8 cellular contexts compared by ENCODE assay signal in genomic region chr7:8418627-8419245, GRCh38. TPM values are rescaled to one million over a fixed set of nuclear protein-coding genes. Genes with fewer than 3 reads are reported as not detected.
A peak's percentile ranks its signal among the peaks of the same experiment; 100 is the strongest.
DNase-seq lines count a peak whose midpoint lies in the region; ATAC-seq, FAIRE-seq and TF ChIP-seq lines count a peak whose summit lies in the region.

No MANE protein-coding gene starts in this region.

- DNase-seq in NCI-H524 (lab: John Stamatoyannopoulos, UW): peak; percentile 23 to 62
- no peak for DNase-seq in NCI-H524 treated with DMSO at 0.1 percent for 48 hours (lab: John Stamatoyannopoulos, UW)
- DNase-seq in HT-29 (ENCODE audit: low spot score): peak; percentile 82
- DNase-seq in K562 (ENCODE audit: extremely low read depth in 1 of 4, low spot score in 3 of 4): peak; percentile 56 to 80 (median 60)
- peak; percentile 54 for DNase-seq in kidney glomerular epithelial cell (lab: John Stamatoyannopoulos, UW)
- DNase-seq in stimulated activated naive CD8-positive, alpha-beta T cell treated with anti-CD3 and anti-CD28 coated beads, Interleukin-15, amount 100 ng/mL, for 72 hours: no peak

- TF ChIP-seq POLR2A in K562 (conservative IDR thresholded peaks at IDR 0.05): no peak

- intact Hi-C loops in K562 (cut with micrococcal nuclease): loop anchor here (1.0 to 2.0 kb wide), 2 partner anchors 673 to 1994 kb away; no protein-coding TSS in a partner anchor

- H3K4me3 ChIP-seq in OCI-LY3 (ENCODE audit: low read length) (no peak overlapping the region), K562 (no peak overlapping the region)

- H3K79me2 ChIP-seq in OCI-LY3 (ENCODE audit: low read length): no peaks in the 10 kb centered on the region
- no peaks in the 10 kb centered on the region for H3K79me2 ChIP-seq in K562 (ENCODE audit: control insufficient read depth, insufficient read depth, low read length)

- H3K36me3 ChIP-seq in OCI-LY3 (replicated peaks; ENCODE audit: low read depth, low read length): no peaks in the 10 kb centered on the region
- H3K36me3 ChIP-seq in K562 (ENCODE audit: control insufficient read depth, insufficient read depth, low read length): no peaks in the 10 kb centered on the region

- WGBS in K562 (ENCODE audit: insufficient coverage, low coverage, missing lambda C conversion rate): 0% methylated on average over 1 of the region's 1 CpG

- peaks cover 8% of the 10 kb centered on the region for H3K27me3 Mint-ChIP-seq in stimulated activated naive CD8-positive, alpha-beta T cell treated with anti-CD3 and anti-CD28 coated beads, Interleukin-15, amount 100 ng/mL, for 72 hours

- H3K27me3 ChIP-seq in OCI-LY3 (ENCODE audit: low read depth, low read length): no peaks in the 10 kb centered on the region
- no peaks in the 10 kb centered on the region; a peak in 2 of 5 replicates for H3K27me3 ChIP-seq in K562 (ENCODE audit: control insufficient read depth in 2 of 2, insufficient read depth in 2 of 2, low read length in 2 of 2)

- H4K20me1 ChIP-seq in OCI-LY3 (ENCODE audit: insufficient read depth, low read length): no peaks in the 10 kb centered on the region
- no peaks in the 10 kb centered on the region for H4K20me1 ChIP-seq in K562 (replicated peaks; ENCODE audit: control insufficient read depth, insufficient read depth, low read length)

- POLR2A ChIA-PET in K562 (lab: Yijun Ruan, JAX): no interaction called here

- no peak overlapping the region for H3K27ac ChIP-seq in OCI-LY3 (ENCODE audit: low read length)
- H3K27ac ChIP-seq in K562 (ENCODE audit: extremely low read depth, low read depth, low read length): no peak overlapping the region

- no peaks in the 10 kb centered on the region for H3K4me1 Mint-ChIP-seq in stimulated activated naive CD8-positive, alpha-beta T cell treated with anti-CD3 and anti-CD28 coated beads, Interleukin-15, amount 100 ng/mL, for 72 hours

- H3K27ac Mint-ChIP-seq in stimulated activated naive CD8-positive, alpha-beta T cell treated with anti-CD3 and anti-CD28 coated beads, Interleukin-15, amount 100 ng/mL, for 72 hours: no peak overlapping the region

- no peak overlapping the region for H3K4me3 Mint-ChIP-seq in stimulated activated naive CD8-positive, alpha-beta T cell treated with anti-CD3 and anti-CD28 coated beads, Interleukin-15, amount 100 ng/mL, for 72 hours

- no peak overlapping the region for H2AFZ ChIP-seq in OCI-LY3 (ENCODE audit: low read depth, low read length)
- no peak overlapping the region for H2AFZ ChIP-seq in K562 (ENCODE audit: low read depth, low read length)

- H3K9ac ChIP-seq in OCI-LY3 (ENCODE audit: low read length) (no peak overlapping the region), K562 (ENCODE audit: insufficient read depth in 1 of 2, low read depth in 2 of 2, low read length in 2 of 2) (no peak overlapping the region)

- CTCF ChIA-PET in K562 (lab: Yijun Ruan, JAX; ENCODE audit: low intra/inter-chr PET ratio): no interaction called here

- TF ChIP-seq EP300 in K562 (IDR thresholded peaks at IDR 0.05; ENCODE audit: low read length): no peak

- peak; percentile 91 for FAIRE-seq in K562 (lab: Jason Lieb, UNC)

- H3K4me1 ChIP-seq in OCI-LY3 (ENCODE audit: low read length): 0 out of 2 replicates have a peak, but pooled peaks cover under 1% of the 10 kb centered on the region
- H3K4me1 ChIP-seq in K562 (replicated peaks in 1 of 2; ENCODE audit: control insufficient read depth in 2 of 2, insufficient read depth in 2 of 2, low read length in 2 of 2): no peaks in the 10 kb centered on the region

- TF ChIP-seq RAD21 in K562 (CRISPR knock-in tag; conservative IDR thresholded peaks at IDR 0.05 in 1 of 2, IDR thresholded peaks at IDR 0.05 in 1 of 2): peak; percentile 78 to 90

- H3K9me1 ChIP-seq in K562 (ENCODE audit: control insufficient read depth, insufficient read depth, low read length): no peaks in the 10 kb centered on the region

- peak; percentile 75 for ATAC-seq in GM21381 (IDR thresholded peaks at IDR 0.05; ENCODE audit: unreplicated experiment)
- ATAC-seq in K562: peak; percentile 95
- ATAC-seq in stimulated activated naive CD8-positive, alpha-beta T cell treated with anti-CD3 and anti-CD28 coated beads, Interleukin-15, amount 100 ng/mL, for 72 hours: peak; percentile 70

- BruUV-seq in K562 (replicated peaks; lab: Mats Ljungman, UMichigan): no TSS peak

- TF ChIP-seq CTCF in OCI-LY3 (IDR thresholded peaks at IDR 0.05; ENCODE audit: low read depth, low read length): peak; percentile 67
- TF ChIP-seq CTCF in K562 (IDR thresholded peaks at IDR 0.05 in 2 of 3, conservative IDR thresholded peaks at IDR 0.05 in 1 of 3; ENCODE audit: insufficient read depth in 2 of 3, low read depth in 1 of 3, low read length in 3 of 3): peak; percentile 48 to 84 (median 68); a peak in 5 of 6 replicates

- H3K4me2 ChIP-seq in OCI-LY3 (ENCODE audit: low read length) (no peak overlapping the region), K562 (ENCODE audit: insufficient read depth, low read length) (no peak overlapping the region)

- H3K9me3 ChIP-seq in OCI-LY3 (ENCODE audit: insufficient read depth, low read length) (no peaks in the 10 kb centered on the region), K562 (replicated peaks; ENCODE audit: control insufficient read depth, insufficient read depth, low read depth, low read length) (no peaks in the 10 kb centered on the region)

- no peaks in the 10 kb centered on the region for H3K9me3 Mint-ChIP-seq in stimulated activated naive CD8-positive, alpha-beta T cell treated with anti-CD3 and anti-CD28 coated beads, Interleukin-15, amount 100 ng/mL, for 72 hours

- in situ Hi-C loops in K562 (cut with MboI): loop anchor here (25.0 kb wide), 1 partner anchor 1994 kb away; no protein-coding TSS in a partner anchor

TF ChIP-seq in K562, 482 proteins besides CTCF, POLR2A, EP300 and RAD21:
- TF ChIP-seq SMC3 (conservative IDR thresholded peaks at IDR 0.05; ENCODE audit: insufficient read depth, low read depth, low read length) (peak; percentile 60), HOXB6 (CRISPR knock-in tag; IDR thresholded peaks at IDR 0.05; ENCODE audit: borderline replicate concordance) (no peak), MAZ (CRISPR knock-in tag; conservative IDR thresholded peaks at IDR 0.05 in 1 of 2, IDR thresholded peaks at IDR 0.05 in 1 of 2) (peak in 1 of 2 experiments; percentile 21; a peak in 1 of 4 replicates), DEAF1 (CRISPR knock-in tag; IDR thresholded peaks at IDR 0.05) (peak; percentile 52; the same call in 1 of the 2 replicates), POLR2AphosphoS2 (IDR thresholded peaks at IDR 0.05; ENCODE audit: low read length) (no peak)
TF ChIP-seq in K562: peak in this region for 3.

RNA-seq across cellular contexts. Expression of gene NXPH1, which starts 14.7 kb away (rescaled TPM):
- not detected in 2 replicates for total RNA-seq in HT-29 (2014; rRNA removed; shearing (Covaris generic))
- not detected in 2 replicates for total RNA-seq in K562 (2011; cell fraction: chromatin; rRNA removed; ENCODE audit: low replicate concordance)
- total RNA-seq in K562 (2011; cell fraction: nucleolus; rRNA removed): not detected in 2 replicates
- not detected in 2 replicates for total RNA-seq in K562 (2011; cell fraction: nucleoplasm; rRNA removed)
- total RNA-seq in K562 (2014; rRNA removed): not detected in 2 replicates
- total RNA-seq in K562 (2014; rRNA removed; fragmentation: Illumina TruSeq; extraction: Trizol): not detected in 2 replicates
- not detected in 2 replicates for total RNA-seq in K562 (2015; rRNA removed; fragmentation: Illumina TruSeq; extraction: Trizol)
- total RNA-seq in K562 (2021): 0.07 and 0.16 TPM in 2 replicates
- polyA plus RNA-seq in K562 (2011; rRNA removed): not detected in 2 replicates
- not detected in 2 replicates for polyA plus RNA-seq in K562 (2011; cell fraction: cytosol; rRNA removed)
- not detected in 2 replicates for polyA plus RNA-seq in K562 (2011; cell fraction: nucleus; rRNA removed)
- polyA plus RNA-seq in K562 (2012): not detected in 2 replicates
- polyA plus RNA-seq in K562 (2014; fragmentation: Illumina TruSeq; extraction: Trizol): not detected in 2 replicates
- not detected for polyA plus RNA-seq in K562 (2014; fragmentation: Nextera tagmentation; extraction: Ambion mirVana)
- not detected in 2 replicates for polyA plus RNA-seq in K562 (2014; rRNA removed)
- polyA minus RNA-seq in K562 (2011; rRNA and poly(A)+ RNA removed): not detected in 2 replicates
- not detected in 2 replicates for polyA minus RNA-seq in K562 (2011; cell fraction: cytosol; rRNA and poly(A)+ RNA removed)
- polyA minus RNA-seq in K562 (2011; cell fraction: nucleus; rRNA and poly(A)+ RNA removed): not detected in 2 replicates

Comparison
In these comparisons a context has a peak if more than half of its experiments do, and no peak if none do; other contexts are left out.
1. DNase-seq: peak in NCI-H524 (2 of 2), HT-29 (single experiment), K562 (4 of 4) and kidney glomerular epithelial cell (single experiment); none in NCI-H524 treated with DMSO at 0.1 percent for 48 hours (single experiment) and stimulated activated naive CD8-positive, alpha-beta T cell treated with anti-CD3 and anti-CD28 coated beads, Interleukin-15, amount 100 ng/mL, for 72 hours (0 of 2).
2. Peak in every context shown above with its lines, with median percentiles within 50 percentile points of each other: ATAC-seq.